ENCODE assay signal across 8 cellular contexts in the genomic region with DNA sequence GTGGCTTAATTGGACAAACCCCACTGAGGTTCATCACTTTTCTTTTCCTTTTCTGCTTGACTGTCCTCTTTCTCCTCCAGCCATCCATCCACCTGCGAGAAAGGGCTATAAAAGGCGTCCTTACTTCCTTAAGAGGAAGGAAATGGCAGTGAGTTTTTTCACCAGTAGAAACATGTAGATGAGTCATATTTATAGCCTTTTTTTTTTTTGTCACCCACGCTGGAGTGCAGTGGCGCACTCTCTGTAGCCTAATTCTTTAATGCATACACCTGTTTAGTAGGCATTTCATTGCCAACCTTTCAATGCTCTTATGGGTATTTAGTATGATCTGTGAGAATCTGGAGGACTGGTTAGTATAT. TPM values are rescaled to one million over a fixed set of nuclear protein-coding genes. Genes with fewer than 3 reads are reported as not detected.
A peak's percentile ranks its signal among the peaks of the same experiment; 100 is the strongest.
DNase-seq lines count a peak whose midpoint lies in the region; ATAC-seq, FAIRE-seq and TF ChIP-seq lines count a peak whose summit lies in the region.

No MANE protein-coding gene starts in this region.

- no peaks in the 10 kb centered on the region for H3K36me3 ChIP-seq in keratinocyte (ENCODE audit: control insufficient read depth in 2 of 2, extremely low read depth in 1 of 2, insufficient read depth in 2 of 2, low read length in 2 of 2)

- peak overlapping the region; percentile 66 for H3K4me2 ChIP-seq in keratinocyte (ENCODE audit: control insufficient read depth, extremely low read depth, insufficient read depth, low read depth, low read length)

- H3K79me2 ChIP-seq in keratinocyte (ENCODE audit: control insufficient read depth, insufficient read depth, low read length), result no peaks in the 10 kb centered on the region

- no peaks in the 10 kb centered on the region for H4K20me1 ChIP-seq in keratinocyte (ENCODE audit: control insufficient read depth, extremely low read depth, insufficient read depth, low read length)

- no peak overlapping the region for H2AFZ ChIP-seq in keratinocyte (ENCODE audit: control insufficient read depth, low read length)

- no peak overlapping the region for H3K4me3 ChIP-seq in keratinocyte (ENCODE audit: control insufficient read depth in 2 of 3, extremely low read depth in 1 of 3, insufficient read depth in 2 of 3, low read depth in 1 of 3, low read length in 3 of 3)

- H3K27me3 ChIP-seq in keratinocyte (ENCODE audit: control insufficient read depth, extremely low read depth, insufficient read depth, low read length), result no peaks in the 10 kb centered on the region

- peak overlapping the region; percentile 68 for H3K27ac ChIP-seq in keratinocyte (ENCODE audit: control insufficient read depth, insufficient read depth, low read length)

- no peaks in the 10 kb centered on the region for H3K9me3 ChIP-seq in keratinocyte (ENCODE audit: control insufficient read depth, low read depth, low read length)

- H3K9me1 ChIP-seq in keratinocyte (ENCODE audit: control insufficient read depth, extremely low read depth, insufficient read depth, low read length), result no peaks in the 10 kb centered on the region

- peaks cover 41% of the 10 kb centered on the region for H3K4me1 ChIP-seq in keratinocyte (ENCODE audit: control insufficient read depth, extremely low read depth, insufficient read depth, low read length)

- DNase-seq in ELR (ENCODE audit: low read depth), result peak; percentile 25
- DNase-seq in RPMI8226, result peak; percentile 62
- no peak for DNase-seq in keratinocyte (ENCODE audit: low read depth, low spot score)
- no peak for DNase-seq in NCI-H526 (lab: John Stamatoyannopoulos, UW)
- no peak for DNase-seq in omental fat pad (ENCODE audit: low spot score)
- no peak for DNase-seq in glomerular visceral epithelial cell (ENCODE audit: extremely low spot score)

- H3K9ac ChIP-seq in keratinocyte (ENCODE audit: control insufficient read depth, extremely low read depth, insufficient read depth, low read length), result no peak overlapping the region

- dilution Hi-C loops in keratinocyte (cut with MboI; ENCODE audit: extremely low pct_ligation_motif_present, low sequenced_read_pairs), result no loop called here

- FAIRE-seq in keratinocyte (lab: Jason Lieb, UNC), result peak; percentile 61

- peak; percentile 50 for ATAC-seq in HG02642 (IDR thresholded peaks at IDR 0.05; ENCODE audit: poor library complexity, unreplicated experiment)
- ATAC-seq in omental fat pad (ENCODE audit: low FRiP score), result no peak
- ATAC-seq in HG02981 (IDR thresholded peaks at IDR 0.05; ENCODE audit: unreplicated experiment), result no peak

- TF ChIP-seq CTCF in keratinocyte (optimal IDR thresholded peaks at IDR 0.05 in 1 of 3, IDR thresholded peaks at IDR 0.05 in 1 of 3, conservative IDR thresholded peaks at IDR 0.05 in 1 of 3; ENCODE audit: extremely low read depth in 1 of 3, insufficient read depth in 2 of 3, low read length in 3 of 3), result no peak
- no peak for TF ChIP-seq CTCF in omental fat pad (IDR thresholded peaks at IDR 0.05)

RNA-seq across cellular contexts. Expression of gene IFNGR1, which starts 15.3 kb away (rescaled TPM):
- polyA plus RNA-seq in keratinocyte, result 54.8 to 150 TPM (median 109 TPM) in 3 replicates
- polyA plus RNA-seq in keratinocyte (2011; ENCODE audit: low read depth), result 181 TPM
- polyA plus RNA-seq in keratinocyte (2011; cell fraction: cytosol; rRNA removed), result 29.1 and 70.4 TPM in 2 replicates
- polyA plus RNA-seq in keratinocyte (2011; cell fraction: nucleus; rRNA removed), result 152 and 195 TPM in 2 replicates
- 55.4 and 136 TPM in 2 replicates for polyA plus RNA-seq in keratinocyte (2012; ENCODE audit: low replicate concordance)
- polyA minus RNA-seq in keratinocyte, result 25.6 to 52.1 TPM (median 50.6 TPM) in 3 replicates
- 49.1 TPM for polyA minus RNA-seq in keratinocyte (2011; cell fraction: cytosol; rRNA and poly(A)+ RNA removed)
- 150 and 198 TPM in 2 replicates for polyA minus RNA-seq in keratinocyte (2011; cell fraction: nucleus; rRNA and poly(A)+ RNA removed)
- 100 to 1,000 TPM; 104 to 261 (median 147) TPM for total RNA-seq in omental fat pad

Comparison
In these comparisons a context has a peak if more than half of its experiments do, and no peak if none do; other contexts are left out.
1. DNase-seq: peak in ELR (single experiment) and RPMI8226 (single experiment); none in keratinocyte (single experiment), NCI-H526 (0 of 2), omental fat pad (single experiment) and glomerular visceral epithelial cell (single experiment).